ENCODE assay signal across 1 cellular context in genomic region chr14:103121846-103122577, GRCh38.
TF ChIP-seq lines count a peak whose summit lies in the region.

No MANE protein-coding gene starts in this region.

TF ChIP-seq in HEK293, 187 proteins besides CTCF, POLR2A, EP300 and RAD21 (continued from another document and continues in another):
- TF ChIP-seq ZBTB44 (tag by site-specific recombination; IDR thresholded peaks at IDR 0.05) = peak; percentile 76
- TF ChIP-seq MEIS1 (CRISPR knock-in tag; IDR thresholded peaks at IDR 0.05; ENCODE audit: borderline replicate concordance) = peak; percentile 100
- no peak for TF ChIP-seq ZNF23 (tag by site-specific recombination; IDR thresholded peaks at IDR 0.05; ENCODE audit: borderline replicate concordance)
- TF ChIP-seq ZNF324 (tag by site-specific recombination; IDR thresholded peaks at IDR 0.05) = peak; percentile 52; the same call in 1 of the 2 replicates
- TF ChIP-seq SP3 (tag by site-specific recombination; IDR thresholded peaks at IDR 0.05) = peak; percentile 36; the same call in 1 of the 2 replicates
- TF ChIP-seq EGR2 (tag by site-specific recombination; IDR thresholded peaks at IDR 0.05; ENCODE audit: low read depth) = peak; percentile 77
- no peak for TF ChIP-seq ZNF837 (tag by site-specific recombination; IDR thresholded peaks at IDR 0.05)
- peak; percentile 78 for TF ChIP-seq SP7 (tag by site-specific recombination; IDR thresholded peaks at IDR 0.05)
- peak; percentile 90 for TF ChIP-seq ZFHX2 (tag by site-specific recombination; conservative IDR thresholded peaks at IDR 0.05)
- peak; percentile 42; the same call in 1 of the 2 replicates for TF ChIP-seq ZNF518A (tag by site-specific recombination; conservative IDR thresholded peaks at IDR 0.05; ENCODE audit: low read depth)
- TF ChIP-seq PRDM2 (tag by site-specific recombination; IDR thresholded peaks at IDR 0.05; ENCODE audit: borderline replicate concordance) = no peak
- TF ChIP-seq ZSCAN5A (tag by site-specific recombination; IDR thresholded peaks at IDR 0.05) = no peak
- peak; percentile 45; the same call in 1 of the 2 replicates for TF ChIP-seq ZBTB48 (tag by site-specific recombination; IDR thresholded peaks at IDR 0.05)
- TF ChIP-seq BCL11B (tag by site-specific recombination; IDR thresholded peaks at IDR 0.05; ENCODE audit: low read depth) = peak; percentile 63; the same call in 1 of the 2 replicates
- TF ChIP-seq GLIS1 (tag by site-specific recombination; IDR thresholded peaks at IDR 0.05) = peak; percentile 99
- no peak for TF ChIP-seq ZNF221 (tag by site-specific recombination; IDR thresholded peaks at IDR 0.05; ENCODE audit: borderline replicate concordance)
- 0 out of 2 replicates have a peak, but pooled peaks have one; percentile 4 for TF ChIP-seq ZBTB6 (tag by site-specific recombination; IDR thresholded peaks at IDR 0.05)
- TF ChIP-seq ZNF645 (tag by site-specific recombination; IDR thresholded peaks at IDR 0.05) = no peak
- no peak for TF ChIP-seq ZNF513 (tag by site-specific recombination; IDR thresholded peaks at IDR 0.05)
- peak; percentile 86 for TF ChIP-seq ZNF335 (tag by site-specific recombination; conservative IDR thresholded peaks at IDR 0.05)
- TF ChIP-seq ZBTB20 (tag by site-specific recombination; IDR thresholded peaks at IDR 0.05) = peak; percentile 67
- no peak for TF ChIP-seq ZNF211 (tag by site-specific recombination; IDR thresholded peaks at IDR 0.05; ENCODE audit: low read depth)
- TF ChIP-seq PRDM10 (tag by site-specific recombination; IDR thresholded peaks at IDR 0.05) = peak; percentile 85
- TF ChIP-seq ZNF146 (tag by site-specific recombination; IDR thresholded peaks at IDR 0.05) = no peak
- peak; percentile 63 for TF ChIP-seq KLF8 (tag by site-specific recombination; IDR thresholded peaks at IDR 0.05)
- TF ChIP-seq ZIC2 (tag by site-specific recombination; IDR thresholded peaks at IDR 0.05) = peak; percentile 76
- peak; percentile 64 for TF ChIP-seq ZXDB (tag by site-specific recombination; IDR thresholded peaks at IDR 0.05)
- peak; percentile 22; the same call in 1 of the 2 replicates for TF ChIP-seq OSR2 (tag by site-specific recombination; IDR thresholded peaks at IDR 0.05)
- TF ChIP-seq ZNF398 (tag by site-specific recombination; IDR thresholded peaks at IDR 0.05) = peak; percentile 80
- TF ChIP-seq ZNF423 (tag by site-specific recombination; IDR thresholded peaks at IDR 0.05) = peak; percentile 81; the same call in 1 of the 2 replicates
